ENCODE assay signal across 9 cellular contexts in the genomic region with DNA sequence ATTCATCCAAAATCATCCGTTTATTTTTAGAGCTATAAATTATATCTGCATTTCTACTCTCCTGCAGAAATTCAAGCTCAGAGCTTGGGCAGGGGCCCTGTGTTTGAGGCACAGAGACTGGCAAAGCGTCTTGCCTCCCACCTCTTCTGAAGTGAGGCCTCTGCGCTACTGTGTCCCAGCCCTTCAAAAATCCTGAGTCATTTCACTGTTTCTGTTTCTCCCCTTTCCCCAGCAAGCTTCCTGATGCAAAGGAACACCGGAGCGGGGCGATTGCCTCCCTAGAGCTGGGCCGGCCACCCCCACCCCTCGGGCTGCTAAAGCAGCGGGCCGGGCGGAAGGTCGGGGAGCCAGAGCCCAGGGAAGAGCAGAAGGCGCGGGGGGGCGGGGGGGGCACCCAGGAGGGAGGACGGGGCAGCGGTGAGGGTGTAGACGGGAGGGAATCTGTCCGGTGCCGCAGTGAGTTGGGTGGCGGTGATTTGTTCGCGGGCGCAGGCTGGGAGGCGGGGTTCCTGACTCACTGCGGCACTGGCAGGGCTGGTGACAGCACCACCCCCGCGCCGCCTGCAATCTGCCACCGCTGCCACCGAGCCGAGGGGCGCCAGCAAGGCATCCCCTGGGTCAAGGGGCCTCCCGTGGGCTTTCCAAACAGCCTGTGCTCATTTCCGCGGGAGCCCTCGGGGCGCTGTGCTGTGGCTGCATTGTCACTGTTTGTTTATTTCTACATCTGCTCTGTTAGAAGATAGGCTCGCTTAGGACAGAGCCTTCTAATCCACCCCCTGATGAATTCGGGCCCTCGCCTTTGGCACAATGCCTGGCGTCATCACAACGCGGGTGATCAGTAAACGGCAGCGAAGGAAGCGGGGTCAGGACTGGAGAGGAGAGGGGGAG. TPM values are rescaled to one million over a fixed set of nuclear protein-coding genes. Genes with fewer than 3 reads are reported as not detected.
A peak's percentile ranks its signal among the peaks of the same experiment; 100 is the strongest.
DNase-seq lines count a peak whose midpoint lies in the region; ATAC-seq and TF ChIP-seq lines count a peak whose summit lies in the region.
"Had no signal": no experiment of that assay in that cellular context is flagged by ENCODE, and none has a peak within 500 bp of the region (broad histone marks: within the 10 kb centered on the region; RNA-seq: fewer than 3 reads in every experiment).

No MANE protein-coding gene starts in this region.

- ATAC-seq in naive thymus-derived CD8-positive, alpha-beta T cell, result no peak
- ATAC-seq in HG02840 (IDR thresholded peaks at IDR 0.05; ENCODE audit: low FRiP score, unreplicated experiment), result no peak
- ATAC-seq in GM18870 (IDR thresholded peaks at IDR 0.05; ENCODE audit: unreplicated experiment), result no peak
- ATAC-seq: K562 had no signal

- no peak for TF ChIP-seq CTCF in fibroblast of lung (conservative IDR thresholded peaks at IDR 0.05 in 1 of 2, IDR thresholded peaks at IDR 0.05 in 1 of 2; ENCODE audit: low read depth in 1 of 2, low read length in 2 of 2)

- POLR2A ChIA-PET in naive thymus-derived CD8-positive, alpha-beta T cell (lab: Charles Lee), result no interaction called here

- H2AFZ ChIP-seq in fibroblast of lung (ENCODE audit: low read length), result peak overlapping the region; percentile 83

- H3K4me1 ChIP-seq in fibroblast of lung (ENCODE audit: control insufficient read depth, extremely low read depth, insufficient read depth, low read length), result peaks cover 5% of the 10 kb centered on the region

- peaks cover 10% of the 10 kb centered on the region for H3K27me3 ChIP-seq in fibroblast of lung (ENCODE audit: control insufficient read depth, insufficient read depth, low read length)

- peak overlapping the region; percentile 73 for H3K4me2 ChIP-seq in fibroblast of lung (ENCODE audit: extremely low read depth, insufficient read depth, low read length)

- H3K4me3 ChIP-seq in fibroblast of lung (replicated peaks in 1 of 4; ENCODE audit: control extremely low read depth in 1 of 4, insufficient read depth in 1 of 4, low read depth in 3 of 4, low read length in 4 of 4), result peak overlapping the region; percentile 25 to 61 (median 43)
- H3K4me3 ChIP-seq: K562 had no signal

- peaks cover 19 to 56% (median 36%) of the 10 kb centered on the region in 5 donors for H3K27me3 Mint-ChIP-seq in naive thymus-derived CD8-positive, alpha-beta T cell

- H3K36me3 ChIP-seq in fibroblast of lung (ENCODE audit: control insufficient read depth, insufficient read depth, low read length), result no peaks in the 10 kb centered on the region

- peaks cover 3 to 8% (median 7%) of the 10 kb centered on the region in 4 donors for H3K4me1 Mint-ChIP-seq in naive thymus-derived CD8-positive, alpha-beta T cell

- no peaks in the 10 kb centered on the region for H4K20me1 ChIP-seq in fibroblast of lung (ENCODE audit: control insufficient read depth, extremely low read depth, insufficient read depth, low read length)

- H3K27ac ChIP-seq in fibroblast of lung (ENCODE audit: insufficient read depth, low read length) (no peak overlapping the region), temporal lobe (ENCODE audit: low read depth, low read length) (peak overlapping the region; percentile 84)

- peaks cover 0 to 18% (median 2%) of the 10 kb centered on the region in 3 donors for H3K36me3 Mint-ChIP-seq in naive thymus-derived CD8-positive, alpha-beta T cell

- peak overlapping the region in 1 of 10 donors; percentile 15 for H3K27ac Mint-ChIP-seq in naive thymus-derived CD8-positive, alpha-beta T cell

- peak overlapping the region; percentile 51 for H3K9ac ChIP-seq in fibroblast of lung (ENCODE audit: insufficient read depth, low read length)

- H3K9me3 ChIP-seq in fibroblast of lung (ENCODE audit: control insufficient read depth, insufficient read depth, low read depth, low read length), result no peaks in the 10 kb centered on the region

- peaks cover 0 to 18% (median 7%) of the 10 kb centered on the region in 9 donors for H3K9me3 Mint-ChIP-seq in naive thymus-derived CD8-positive, alpha-beta T cell

- DNase-seq in DMS79 treated with DMSO at 0.1 percent for 48 hours (lab: John Stamatoyannopoulos, UW) (peak; percentile 26), NCI-H2029 (lab: John Stamatoyannopoulos, UW) (peak; percentile 70), fibroblast of lung (ENCODE audit: low read depth in 2 of 2) (peak; percentile 58 to 64)
- DNase-seq in activated CD8-positive, alpha-beta memory T cell treated with anti-CD3 and anti-CD28 coated beads for 24 hours, result peak; percentile 56
- no peak for DNase-seq in naive thymus-derived CD8-positive, alpha-beta T cell

- peak overlapping the region; percentile 43 to 74 (median 62) for H3K4me3 Mint-ChIP-seq in naive thymus-derived CD8-positive, alpha-beta T cell

- H3K79me2 ChIP-seq in fibroblast of lung (ENCODE audit: control insufficient read depth, insufficient read depth, low read length), result no peaks in the 10 kb centered on the region

RNA-seq across cellular contexts. Expression of gene SNAP25, which starts 46.5 kb away (rescaled TPM):
- total RNA-seq in fibroblast of lung (1.5 and 4.5 TPM in 2 replicates), temporal lobe (113 TPM)
- 7.2 and 8.2 TPM in 2 replicates for polyA plus RNA-seq in fibroblast of lung
- 3.3 and 3.9 TPM in 2 replicates for polyA plus RNA-seq in fibroblast of lung (2012)
- polyA minus RNA-seq in fibroblast of lung (ENCODE audit: low replicate concordance), result 0.19 and 3.6 TPM in 2 replicates
- not detected for total RNA-seq in naive thymus-derived CD8-positive, alpha-beta T cell
- under 1 TPM in 1 of 3 donors, not detected in 2; 0.37 TPM for polyA plus RNA-seq in naive thymus-derived CD8-positive, alpha-beta T cell
- total RNA-seq: K562 had no signal

Comparison
In these comparisons a context has a peak if more than half of its experiments do, and no peak if none do; other contexts are left out.
1. DNase-seq: peak in DMS79 treated with DMSO at 0.1 percent for 48 hours (single experiment), NCI-H2029 (single experiment), activated CD8-positive, alpha-beta memory T cell treated with anti-CD3 and anti-CD28 coated beads for 24 hours (single experiment) and fibroblast of lung (2 of 2); none in naive thymus-derived CD8-positive, alpha-beta T cell (0 of 10).
2. RNA of gene SNAP25, which starts 46.5 kb away (total RNA-seq): 113 TPM in temporal lobe (single experiment); 1.5 to 4.5 TPM in fibroblast of lung and not detected in naive thymus-derived CD8-positive, alpha-beta T cell; every median in the first group is over 10 times any median in the second.